Comparison of ENCODE assay signal across 15 cellular contexts in the genomic region with DNA sequence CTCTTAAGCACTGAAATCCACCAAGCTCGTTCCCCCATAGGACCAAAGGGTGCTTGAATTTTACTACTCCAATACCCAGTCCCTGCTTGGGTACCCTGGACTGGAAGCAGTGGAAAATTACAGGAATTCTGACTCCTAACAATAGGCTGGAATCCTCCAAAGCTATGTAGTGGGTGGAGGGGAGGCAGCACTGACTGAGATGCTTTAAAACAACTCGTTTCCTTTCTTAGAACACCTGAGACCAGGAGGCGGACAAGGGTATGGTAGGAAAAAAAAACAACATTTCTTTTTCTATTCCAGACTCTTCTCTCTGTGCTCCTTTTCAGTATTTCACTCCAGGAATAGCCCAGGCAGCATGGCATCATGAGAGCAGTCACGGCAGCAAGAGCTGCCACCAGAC. TPM values are rescaled to one million over a fixed set of nuclear protein-coding genes. Genes with fewer than 3 reads are reported as not detected.
"Had no signal": no experiment of that assay in that cellular context is flagged by ENCODE, and none has a peak within 500 bp of the region (broad histone marks: within the 10 kb centered on the region; RNA-seq: fewer than 3 reads in every experiment).

No MANE protein-coding gene starts in this region.

- DNase-seq: activated CD4-positive, alpha-beta T cell treated with anti-CD3 and anti-CD28 coated beads, Interleukin-2, amount 10 ng/mL, durations not matched to agents 7 days and 5 days; activated CD4-positive, CD25-positive, alpha-beta regulatory T cell; activated CD8-positive, alpha-beta memory T cell treated with anti-CD3 and anti-CD28 coated beads, Interleukin-2, amount 50 U/mL, for 48 hours; aorta; erythroblast; islet precursor cell; mammary epithelial cell; naive B cell; stimulated activated CD4-positive, alpha-beta T cell treated with anti-CD3 and anti-CD28 coated beads, Interleukin-2, amount 100 ng/mL, for 48 hours; stimulated activated naive CD4-positive, alpha-beta T cell; substantia nigra had no signal

- H3K27ac ChIP-seq: breast epithelium, gastroesophageal sphincter had no signal

- H3K9me3 ChIP-seq: breast epithelium, gastroesophageal sphincter had no signal

- ATAC-seq: gastroesophageal sphincter had no signal

- H3K27me3 ChIP-seq: breast epithelium, gastroesophageal sphincter had no signal

- H3K4me3 ChIP-seq: breast epithelium, gastroesophageal sphincter had no signal

- H3K36me3 ChIP-seq: breast epithelium had no signal

RNA-seq across cellular contexts. Expression of a gene that starts 24.9 kb away (rescaled TPM):
- total RNA-seq: activated CD4-positive, alpha-beta T cell treated with anti-CD3 and anti-CD28 coated beads, Interleukin-2, amount 10 ng/mL, durations not matched to agents 7 days and 5 days; activated T-helper 1 cell treated with anti-CD3 and anti-CD28 coated beads, Interleukin-12 subunit alpha, Interleukin-12 subunit beta, Interleukin-2, Interleukin-4 antibody, amounts not matched to agents 30 ng/mL and 10 ng/mL and 1 ng/mL, durations not matched to agents 14 hours and 24 hours and 36 hours; breast epithelium; mammary epithelial cell; mononuclear cell had no signal
- polyA plus RNA-seq: mammary epithelial cell had no signal
